ENCODE assay signal across 2 cellular contexts in the genomic region with DNA sequence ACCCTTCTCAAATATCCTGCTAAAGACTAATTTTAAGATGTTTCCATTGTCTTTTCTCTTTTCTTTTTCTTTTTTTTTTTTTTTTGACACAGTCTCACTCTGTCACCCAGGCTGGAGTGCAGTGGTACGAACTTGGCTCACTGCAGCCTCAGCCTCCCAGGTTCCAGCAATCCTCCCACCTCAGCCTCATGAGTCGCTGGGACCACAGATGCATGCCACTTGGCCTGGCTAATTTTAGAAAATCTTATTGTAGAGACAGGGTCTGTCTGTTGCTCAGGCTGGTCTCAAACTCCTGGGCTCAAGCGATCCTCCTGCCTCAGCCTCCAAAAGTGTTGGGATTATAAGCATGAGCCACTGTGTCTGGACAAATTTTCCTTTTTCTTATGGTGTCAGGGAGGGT.
TF ChIP-seq lines count a peak whose summit lies in the region.

No MANE protein-coding gene starts in this region.

TF ChIP-seq in SK-N-SH, 30 proteins besides CTCF, POLR2A, EP300 and RAD21 (continued from another document):
- TF ChIP-seq, protein P1, sequence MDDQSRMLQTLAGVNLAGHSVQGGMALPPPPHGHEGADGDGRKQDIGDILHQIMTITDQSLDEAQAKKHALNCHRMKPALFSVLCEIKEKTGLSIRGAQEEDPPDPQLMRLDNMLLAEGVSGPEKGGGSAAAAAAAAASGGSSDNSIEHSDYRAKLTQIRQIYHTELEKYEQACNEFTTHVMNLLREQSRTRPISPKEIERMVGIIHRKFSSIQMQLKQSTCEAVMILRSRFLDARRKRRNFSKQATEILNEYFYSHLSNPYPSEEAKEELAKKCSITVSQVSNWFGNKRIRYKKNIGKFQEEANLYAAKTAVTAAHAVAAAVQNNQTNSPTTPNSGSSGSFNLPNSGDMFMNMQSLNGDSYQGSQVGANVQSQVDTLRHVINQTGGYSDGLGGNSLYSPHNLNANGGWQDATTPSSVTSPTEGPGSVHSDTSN (IDR thresholded peaks at IDR 0.05) = no peak
- no peak for TF ChIP-seq SIN3A (IDR thresholded peaks at IDR 0.05; ENCODE audit: borderline replicate concordance, low read depth, low read length)
- no peak for TF ChIP-seq USF1 (IDR thresholded peaks at IDR 0.05; ENCODE audit: borderline replicate concordance, low read depth)
- no peak for TF ChIP-seq NFIC (IDR thresholded peaks at IDR 0.05; ENCODE audit: borderline replicate concordance)
- TF ChIP-seq TEAD4 (IDR thresholded peaks at IDR 0.05; ENCODE audit: borderline replicate concordance, insufficient read depth) = no peak
- TF ChIP-seq, protein P2, sequence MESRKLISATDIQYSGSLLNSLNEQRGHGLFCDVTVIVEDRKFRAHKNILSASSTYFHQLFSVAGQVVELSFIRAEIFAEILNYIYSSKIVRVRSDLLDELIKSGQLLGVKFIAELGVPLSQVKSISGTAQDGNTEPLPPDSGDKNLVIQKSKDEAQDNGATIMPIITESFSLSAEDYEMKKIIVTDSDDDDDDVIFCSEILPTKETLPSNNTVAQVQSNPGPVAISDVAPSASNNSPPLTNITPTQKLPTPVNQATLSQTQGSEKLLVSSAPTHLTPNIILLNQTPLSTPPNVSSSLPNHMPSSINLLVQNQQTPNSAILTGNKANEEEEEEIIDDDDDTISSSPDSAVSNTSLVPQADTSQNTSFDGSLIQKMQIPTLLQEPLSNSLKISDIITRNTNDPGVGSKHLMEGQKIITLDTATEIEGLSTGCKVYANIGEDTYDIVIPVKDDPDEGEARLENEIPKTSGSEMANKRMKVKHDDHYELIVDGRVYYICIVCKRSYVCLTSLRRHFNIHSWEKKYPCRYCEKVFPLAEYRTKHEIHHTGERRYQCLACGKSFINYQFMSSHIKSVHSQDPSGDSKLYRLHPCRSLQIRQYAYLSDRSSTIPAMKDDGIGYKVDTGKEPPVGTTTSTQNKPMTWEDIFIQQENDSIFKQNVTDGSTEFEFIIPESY (IDR thresholded peaks at IDR 0.05; ENCODE audit: borderline replicate concordance, low read depth) = no peak
- TF ChIP-seq CHD2 (IDR thresholded peaks at IDR 0.05; ENCODE audit: low read length, partially characterized antibody) = no peak
TF ChIP-seq in SK-N-SH: peak in this region for 0.

TF ChIP-seq in SK-N-SH treated with all-trans-retinoic acid at 6 μM for 48 hours, 23 proteins besides CTCF, POLR2A, EP300 and RAD21 (continued from another document):
- TF ChIP-seq TSHZ2 (CRISPR knock-in tag; IDR thresholded peaks at IDR 0.05) (no peak), ZFP30 (CRISPR knock-in tag; IDR thresholded peaks at IDR 0.05) (no peak), RARB (CRISPR knock-in tag; IDR thresholded peaks at IDR 0.05) (no peak), ARNTL (CRISPR knock-in tag; IDR thresholded peaks at IDR 0.05; ENCODE audit: borderline replicate concordance, low read depth) (no peak), ZNF565 (CRISPR knock-in tag; conservative IDR thresholded peaks at IDR 0.05; ENCODE audit: low read depth) (no peak), BACH2 (CRISPR knock-in tag; IDR thresholded peaks at IDR 0.05; ENCODE audit: borderline replicate concordance) (no peak), CSDC2 (CRISPR knock-in tag; IDR thresholded peaks at IDR 0.05) (no peak), PATZ1 (CRISPR knock-in tag; IDR thresholded peaks at IDR 0.05; ENCODE audit: borderline replicate concordance) (no peak), ESRRG (CRISPR knock-in tag; IDR thresholded peaks at IDR 0.05) (no peak), PPARA (CRISPR knock-in tag; IDR thresholded peaks at IDR 0.05; ENCODE audit: borderline replicate concordance) (no peak), ZC3H10 (CRISPR knock-in tag; IDR thresholded peaks at IDR 0.05) (no peak), CREB5 (CRISPR knock-in tag; IDR thresholded peaks at IDR 0.05; ENCODE audit: low read depth) (no peak)
- TF ChIP-seq, protein P3, sequence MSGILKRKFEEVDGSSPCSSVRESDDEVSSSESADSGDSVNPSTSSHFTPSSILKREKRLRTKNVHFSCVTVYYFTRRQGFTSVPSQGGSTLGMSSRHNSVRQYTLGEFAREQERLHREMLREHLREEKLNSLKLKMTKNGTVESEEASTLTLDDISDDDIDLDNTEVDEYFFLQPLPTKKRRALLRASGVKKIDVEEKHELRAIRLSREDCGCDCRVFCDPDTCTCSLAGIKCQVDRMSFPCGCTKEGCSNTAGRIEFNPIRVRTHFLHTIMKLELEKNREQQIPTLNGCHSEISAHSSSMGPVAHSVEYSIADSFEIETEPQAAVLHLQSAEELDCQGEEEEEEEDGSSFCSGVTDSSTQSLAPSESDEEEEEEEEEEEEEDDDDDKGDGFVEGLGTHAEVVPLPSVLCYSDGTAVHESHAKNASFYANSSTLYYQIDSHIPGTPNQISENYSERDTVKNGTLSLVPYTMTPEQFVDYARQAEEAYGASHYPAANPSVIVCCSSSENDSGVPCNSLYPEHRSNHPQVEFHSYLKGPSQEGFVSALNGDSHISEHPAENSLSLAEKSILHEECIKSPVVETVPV (CRISPR knock-in tag; IDR thresholded peaks at IDR 0.05) = no peak
TF ChIP-seq in SK-N-SH treated with all-trans-retinoic acid at 6 μM for 48 hours: peak in this region for 0.
